ENCODE assay signal across 1 cellular context in the genomic region with DNA sequence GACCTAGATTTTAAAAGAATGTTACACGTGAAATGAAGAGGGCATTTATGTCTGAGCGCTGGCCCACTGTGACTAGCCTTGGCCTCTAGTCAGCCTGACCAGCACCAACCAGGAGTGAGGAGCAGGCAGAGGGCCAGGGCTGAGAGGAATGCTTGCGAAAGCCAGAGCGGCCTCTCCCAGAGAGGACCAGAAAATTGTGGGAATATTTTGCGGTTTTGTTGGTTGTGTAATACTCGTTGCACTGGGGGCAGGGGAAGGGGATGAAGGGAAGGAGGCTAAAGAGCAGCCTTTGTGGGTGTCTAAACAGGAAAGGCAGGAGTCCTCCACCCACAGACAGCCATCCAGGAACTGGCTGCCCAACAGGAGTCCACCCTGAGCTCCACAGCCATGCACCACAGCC.
TF ChIP-seq lines count a peak whose summit lies in the region.

No MANE protein-coding gene starts in this region.

TF ChIP-seq in SK-N-SH, 30 proteins besides CTCF, POLR2A, EP300 and RAD21 (continued from another document):
- 0 out of 2 replicates have a peak, but pooled peaks have one; percentile 27 for TF ChIP-seq POLR2AphosphoS5 (IDR thresholded peaks at IDR 0.05; ENCODE audit: low read depth, low read length)
- TF ChIP-seq, protein P1, sequence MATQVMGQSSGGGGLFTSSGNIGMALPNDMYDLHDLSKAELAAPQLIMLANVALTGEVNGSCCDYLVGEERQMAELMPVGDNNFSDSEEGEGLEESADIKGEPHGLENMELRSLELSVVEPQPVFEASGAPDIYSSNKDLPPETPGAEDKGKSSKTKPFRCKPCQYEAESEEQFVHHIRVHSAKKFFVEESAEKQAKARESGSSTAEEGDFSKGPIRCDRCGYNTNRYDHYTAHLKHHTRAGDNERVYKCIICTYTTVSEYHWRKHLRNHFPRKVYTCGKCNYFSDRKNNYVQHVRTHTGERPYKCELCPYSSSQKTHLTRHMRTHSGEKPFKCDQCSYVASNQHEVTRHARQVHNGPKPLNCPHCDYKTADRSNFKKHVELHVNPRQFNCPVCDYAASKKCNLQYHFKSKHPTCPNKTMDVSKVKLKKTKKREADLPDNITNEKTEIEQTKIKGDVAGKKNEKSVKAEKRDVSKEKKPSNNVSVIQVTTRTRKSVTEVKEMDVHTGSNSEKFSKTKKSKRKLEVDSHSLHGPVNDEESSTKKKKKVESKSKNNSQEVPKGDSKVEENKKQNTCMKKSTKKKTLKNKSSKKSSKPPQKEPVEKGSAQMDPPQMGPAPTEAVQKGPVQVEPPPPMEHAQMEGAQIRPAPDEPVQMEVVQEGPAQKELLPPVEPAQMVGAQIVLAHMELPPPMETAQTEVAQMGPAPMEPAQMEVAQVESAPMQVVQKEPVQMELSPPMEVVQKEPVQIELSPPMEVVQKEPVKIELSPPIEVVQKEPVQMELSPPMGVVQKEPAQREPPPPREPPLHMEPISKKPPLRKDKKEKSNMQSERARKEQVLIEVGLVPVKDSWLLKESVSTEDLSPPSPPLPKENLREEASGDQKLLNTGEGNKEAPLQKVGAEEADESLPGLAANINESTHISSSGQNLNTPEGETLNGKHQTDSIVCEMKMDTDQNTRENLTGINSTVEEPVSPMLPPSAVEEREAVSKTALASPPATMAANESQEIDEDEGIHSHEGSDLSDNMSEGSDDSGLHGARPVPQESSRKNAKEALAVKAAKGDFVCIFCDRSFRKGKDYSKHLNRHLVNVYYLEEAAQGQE (IDR thresholded peaks at IDR 0.05; ENCODE audit: low read depth, low read length), result no peak
- TF ChIP-seq NFIC (IDR thresholded peaks at IDR 0.05; ENCODE audit: borderline replicate concordance), result peak; percentile 79
- TF ChIP-seq, protein P2, sequence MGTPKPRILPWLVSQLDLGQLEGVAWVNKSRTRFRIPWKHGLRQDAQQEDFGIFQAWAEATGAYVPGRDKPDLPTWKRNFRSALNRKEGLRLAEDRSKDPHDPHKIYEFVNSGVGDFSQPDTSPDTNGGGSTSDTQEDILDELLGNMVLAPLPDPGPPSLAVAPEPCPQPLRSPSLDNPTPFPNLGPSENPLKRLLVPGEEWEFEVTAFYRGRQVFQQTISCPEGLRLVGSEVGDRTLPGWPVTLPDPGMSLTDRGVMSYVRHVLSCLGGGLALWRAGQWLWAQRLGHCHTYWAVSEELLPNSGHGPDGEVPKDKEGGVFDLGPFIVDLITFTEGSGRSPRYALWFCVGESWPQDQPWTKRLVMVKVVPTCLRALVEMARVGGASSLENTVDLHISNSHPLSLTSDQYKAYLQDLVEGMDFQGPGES (IDR thresholded peaks at IDR 0.05; ENCODE audit: low read depth, low read length), result no peak
- TF ChIP-seq CHD2 (IDR thresholded peaks at IDR 0.05; ENCODE audit: low read length, partially characterized antibody), result no peak
- peak; percentile 82; the same call in 1 of the 2 replicates for TF ChIP-seq TEAD4 (IDR thresholded peaks at IDR 0.05; ENCODE audit: borderline replicate concordance, insufficient read depth)
- TF ChIP-seq, protein P3, sequence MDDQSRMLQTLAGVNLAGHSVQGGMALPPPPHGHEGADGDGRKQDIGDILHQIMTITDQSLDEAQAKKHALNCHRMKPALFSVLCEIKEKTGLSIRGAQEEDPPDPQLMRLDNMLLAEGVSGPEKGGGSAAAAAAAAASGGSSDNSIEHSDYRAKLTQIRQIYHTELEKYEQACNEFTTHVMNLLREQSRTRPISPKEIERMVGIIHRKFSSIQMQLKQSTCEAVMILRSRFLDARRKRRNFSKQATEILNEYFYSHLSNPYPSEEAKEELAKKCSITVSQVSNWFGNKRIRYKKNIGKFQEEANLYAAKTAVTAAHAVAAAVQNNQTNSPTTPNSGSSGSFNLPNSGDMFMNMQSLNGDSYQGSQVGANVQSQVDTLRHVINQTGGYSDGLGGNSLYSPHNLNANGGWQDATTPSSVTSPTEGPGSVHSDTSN (IDR thresholded peaks at IDR 0.05), result peak; percentile 13; the same call in 1 of the 2 replicates
- TF ChIP-seq SMC3 (IDR thresholded peaks at IDR 0.05; ENCODE audit: low read depth, low read length), result no peak
- TF ChIP-seq NRF1 (IDR thresholded peaks at IDR 0.05; ENCODE audit: low read depth, low read length), result no peak
- no peak for TF ChIP-seq MEF2A (IDR thresholded peaks at IDR 0.05; ENCODE audit: borderline replicate concordance, low read depth)
- no peak for TF ChIP-seq FOXM1 (IDR thresholded peaks at IDR 0.05; ENCODE audit: low read depth)
- TF ChIP-seq, protein P4, sequence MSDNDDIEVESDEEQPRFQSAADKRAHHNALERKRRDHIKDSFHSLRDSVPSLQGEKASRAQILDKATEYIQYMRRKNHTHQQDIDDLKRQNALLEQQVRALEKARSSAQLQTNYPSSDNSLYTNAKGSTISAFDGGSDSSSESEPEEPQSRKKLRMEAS (IDR thresholded peaks at IDR 0.05; ENCODE audit: low read depth), result peak; percentile 48
- no peak for TF ChIP-seq ELF1 (IDR thresholded peaks at IDR 0.05)
- no peak for TF ChIP-seq YY1 (IDR thresholded peaks at IDR 0.05; ENCODE audit: low read depth)
- no peak for TF ChIP-seq RCOR1 (IDR thresholded peaks at IDR 0.05; ENCODE audit: low read length)
- TF ChIP-seq EZH2phosphoT487 (IDR thresholded peaks at IDR 0.05; ENCODE audit: borderline replicate concordance, low read depth), result no peak
- no peak for TF ChIP-seq FOXJ3 (CRISPR knock-in tag; IDR thresholded peaks at IDR 0.05)
- TF ChIP-seq, protein P5, sequence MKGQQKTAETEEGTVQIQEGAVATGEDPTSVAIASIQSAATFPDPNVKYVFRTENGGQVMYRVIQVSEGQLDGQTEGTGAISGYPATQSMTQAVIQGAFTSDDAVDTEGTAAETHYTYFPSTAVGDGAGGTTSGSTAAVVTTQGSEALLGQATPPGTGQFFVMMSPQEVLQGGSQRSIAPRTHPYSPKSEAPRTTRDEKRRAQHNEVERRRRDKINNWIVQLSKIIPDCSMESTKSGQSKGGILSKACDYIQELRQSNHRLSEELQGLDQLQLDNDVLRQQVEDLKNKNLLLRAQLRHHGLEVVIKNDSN (IDR thresholded peaks at IDR 0.05; ENCODE audit: borderline replicate concordance, low read depth), result no peak
- TF ChIP-seq RXRA (IDR thresholded peaks at IDR 0.05; ENCODE audit: borderline replicate concordance, low read depth), result peak; percentile 63; the same call in 1 of the 2 replicates
- TF ChIP-seq JUND (IDR thresholded peaks at IDR 0.05), result peak; percentile 51; the same call in 1 of the 2 replicates
